In genomic region chr9:71162136-71162535, GRCh38 we compare ENCODE assay signal across 9 cellular contexts. TPM values are rescaled to one million over a fixed set of nuclear protein-coding genes. Genes with fewer than 3 reads are reported as not detected.
"Had no signal": no experiment of that assay in that cellular context is flagged by ENCODE, and none has a peak within 500 bp of the region (broad histone marks: within the 10 kb centered on the region; RNA-seq: fewer than 3 reads in every experiment).

No MANE protein-coding gene starts in this region.

- DNase-seq: IMR-90, KBM-7 had no signal

- FAIRE-seq: HepG2, HTR-8/SVneo, K562 had no signal

- H3K27ac Mint-ChIP-seq: IgD-negative memory B cell had no signal

- H3K4me3 Mint-ChIP-seq: IgD-negative memory B cell had no signal

- ATAC-seq: HepG2, K562 had no signal

- H3K36me3 Mint-ChIP-seq: IgD-negative memory B cell had no signal

- H3K27ac ChIP-seq: HL-60 had no signal

- H3K4me3 ChIP-seq: K562 had no signal

- H3K4me1 Mint-ChIP-seq: IgD-negative memory B cell had no signal

- H3K27me3 Mint-ChIP-seq: IgD-negative memory B cell had no signal

RNA-seq across cellular contexts. Expression of gene TRPM3, which starts 40.7 kb away (rescaled TPM):
- total RNA-seq: HepG2, HT-29, HT1080, IMR-90 had no signal
- polyA plus RNA-seq: HepG2, IgD-negative memory B cell, IMR-90, K562 had no signal
